Comparison of ENCODE assay signal across 8 cellular contexts in the genomic region with DNA sequence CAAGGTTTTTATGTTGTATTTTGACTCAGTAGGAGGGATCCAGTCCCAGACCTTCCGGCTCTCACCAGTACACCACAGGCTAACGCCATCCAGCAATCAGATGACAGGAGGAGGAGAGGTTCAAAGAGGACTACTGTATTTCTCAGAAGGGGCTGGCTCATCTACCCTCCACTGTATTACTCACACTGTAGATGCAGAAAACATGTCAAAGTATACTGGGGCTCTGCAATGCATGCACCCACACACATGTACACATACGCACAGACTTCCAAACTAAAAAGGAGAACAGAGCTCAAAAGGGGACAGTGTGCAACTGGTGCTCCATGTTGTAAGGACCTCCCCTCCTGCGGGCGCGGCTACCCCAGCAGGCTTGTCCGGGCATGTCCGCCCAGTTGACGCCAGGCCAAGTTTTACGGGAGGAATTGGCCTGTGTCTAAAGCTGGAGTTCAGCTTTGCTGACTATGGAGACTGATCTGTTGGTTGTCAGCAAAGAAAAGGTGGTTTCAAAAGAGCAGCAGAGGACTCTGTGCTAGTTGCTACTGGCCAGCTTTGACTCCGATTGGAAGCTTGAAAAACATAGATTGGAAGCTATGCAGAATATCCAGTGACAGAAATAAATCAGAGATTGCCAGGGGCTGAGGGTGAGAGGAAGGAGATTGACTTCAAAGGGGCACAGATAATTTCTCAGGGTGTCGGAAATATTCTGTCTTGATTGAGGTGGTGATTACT.
DNase-seq lines count a peak whose midpoint lies in the region; ATAC-seq and TF ChIP-seq lines count a peak whose summit lies in the region.

No MANE protein-coding gene starts in this region.

- no peak for TF ChIP-seq RAD21 in HCT116 (IDR thresholded peaks at IDR 0.05; ENCODE audit: low read depth)

- ATAC-seq in HCT116 (peak; percentile 94), lower lobe of right lung (peak; percentile 89 to 90), HG02981 (IDR thresholded peaks at IDR 0.05; ENCODE audit: unreplicated experiment) (no peak)

- no TSS peak for BruUV-seq in HCT116 (replicated peaks; lab: Mats Ljungman, UMichigan)

- no peaks in the 10 kb centered on the region for H3K36me3 ChIP-seq in HCT116 (ENCODE audit: control insufficient read depth in 1 of 2, insufficient read depth in 2 of 2, low read length in 2 of 2)
- no peaks in the 10 kb centered on the region for H3K36me3 ChIP-seq in lower lobe of right lung

- no peaks in the 10 kb centered on the region for H3K27me3 ChIP-seq in HCT116 (ENCODE audit: insufficient read depth, low read length)
- no peaks in the 10 kb centered on the region for H3K27me3 ChIP-seq in lower lobe of right lung (ENCODE audit: low read depth)

- no peaks in the 10 kb centered on the region for H4K20me1 ChIP-seq in HCT116 (ENCODE audit: insufficient read depth)

- no peak for TF ChIP-seq POLR2A in HCT116 (IDR thresholded peaks at IDR 0.05; ENCODE audit: borderline replicate concordance, extremely low read depth, insufficient read depth, insufficient read length)

- peak overlapping the region; percentile 41 for H3K9ac ChIP-seq in HCT116 (ENCODE audit: low read length)

- peak overlapping the region; percentile 92 for H3K27ac ChIP-seq in HCT116 (ENCODE audit: low read depth, low read length)
- peak overlapping the region; percentile 27 for H3K27ac ChIP-seq in lower lobe of right lung
- H3K27ac ChIP-seq in temporal lobe (ENCODE audit: low read depth, low read length): peak overlapping the region; percentile 71

- H3K4me3 ChIP-seq in AG09309 (ENCODE audit: control insufficient read depth, low read depth, low read length): peak overlapping the region; percentile 25
- peak overlapping the region; percentile 7 to 41; a peak in 3 of 4 replicates for H3K4me3 ChIP-seq in HCT116 (replicated peaks in 1 of 2; ENCODE audit: low read depth in 1 of 2, low read length in 2 of 2)
- peak overlapping the region; percentile 1 for H3K4me3 ChIP-seq in lower lobe of right lung

- DNase-seq in AG09309 (ENCODE audit: low read depth) (peak; percentile 88), HCT116 (ENCODE audit: low read depth, low spot score) (peak; percentile 65), RPMI8226 (peak; percentile 10), dermis blood vessel endothelial cell (peak; percentile 89), lower lobe of right lung (peak; percentile 88), NCI-H524 treated with DMSO at 0.1 percent for 48 hours (lab: John Stamatoyannopoulos, UW) (no peak)

- H3K9me3 ChIP-seq in HCT116 (ENCODE audit: control insufficient read depth in 1 of 2, insufficient read depth in 1 of 2, low read depth in 1 of 2, low read length in 2 of 2): 0 out of 4 replicates have a peak, but pooled peaks cover 0 to 4% of the 10 kb centered on the region in 2 experiments
- no peaks in the 10 kb centered on the region for H3K9me3 ChIP-seq in lower lobe of right lung

- peaks cover 29 to 32% of the 10 kb centered on the region in 2 experiments for H3K4me1 ChIP-seq in HCT116 (ENCODE audit: control insufficient read depth in 1 of 2, insufficient read depth in 2 of 2, low read length in 2 of 2)
- peaks cover 41% of the 10 kb centered on the region for H3K4me1 ChIP-seq in lower lobe of right lung

- intact Hi-C loops in HCT116 (cut with micrococcal nuclease): loop anchor here (5.0 kb wide), 1 partner anchor 383 kb away; no protein-coding TSS in a partner anchor
- intact Hi-C loops in lower lobe of right lung (cut with DNase I): no loop called here

- H3K79me2 ChIP-seq in HCT116 (ENCODE audit: insufficient read depth, low read length): no peaks in the 10 kb centered on the region

- CTCF ChIA-PET in HCT116 (lab: Charles Lee): interaction anchor here (1.2 to 1.5 kb wide), 2 partner anchors 532 to 552 kb away, joined by 4 to 6 read pairs; no protein-coding TSS in a partner anchor

- TF ChIP-seq CTCF in AG09309 (IDR thresholded peaks at IDR 0.05; ENCODE audit: control insufficient read depth, insufficient read depth, low read depth, low read length, missing control alignments) (no peak), HCT116 (IDR thresholded peaks at IDR 0.05 in 2 of 3, conservative IDR thresholded peaks at IDR 0.05 in 1 of 3; ENCODE audit: borderline replicate concordance in 1 of 3, insufficient read depth in 1 of 3, low read depth in 2 of 3, low read length in 2 of 3) (no peak), lower lobe of right lung (IDR thresholded peaks at IDR 0.05) (no peak)

- POLR2A ChIA-PET in HCT116 (lab: Charles Lee): interaction anchor here (1.4 kb wide), 1 partner anchor 447 kb away, joined by 4 read pairs; no protein-coding TSS in a partner anchor

- peak overlapping the region; percentile 33 for H2AFZ ChIP-seq in HCT116 (ENCODE audit: low read depth, low read length, poor library complexity, severe bottlenecking)

- H3K4me2 ChIP-seq in HCT116 (ENCODE audit: low read length): peak overlapping the region; percentile 80

- RAD21 ChIA-PET in HCT116 (lab: Charles Lee; ENCODE audit: low non-redundant PET in 1 of 2, low total read pairs in 2 of 2, uncharacterized antibody in 2 of 2, unreplicated experiment in 2 of 2): interaction anchor here in 1 of 2 experiments (0.8 kb wide), 1 partner anchor 553 kb away, joined by 3 read pairs; no protein-coding TSS in a partner anchor

- no peaks in the 10 kb centered on the region for H3K9me2 ChIP-seq in HCT116 (ENCODE audit: insufficient read depth)

TF ChIP-seq in HCT116, 20 proteins besides CTCF, POLR2A, EP300 and RAD21 (continues in another document):
- TF ChIP-seq YY1 (IDR thresholded peaks at IDR 0.05; ENCODE audit: extremely low read depth, insufficient replicate concordance, low read depth, low read length) (peak; percentile 41), SP1 (IDR thresholded peaks at IDR 0.05; ENCODE audit: low read depth) (peak; percentile 57), TCF7L2 (IDR thresholded peaks at IDR 0.05; ENCODE audit: borderline replicate concordance, extremely low read depth, insufficient read depth, insufficient read length) (peak; percentile 66), POLR2AphosphoS5 (IDR thresholded peaks at IDR 0.05; ENCODE audit: low read depth, low read length) (peak; percentile 51), EZH2phosphoT487 (IDR thresholded peaks at IDR 0.05; ENCODE audit: borderline replicate concordance) (no peak), SRF (IDR thresholded peaks at IDR 0.05; ENCODE audit: low read depth) (no peak), ZNF274 (IDR thresholded peaks at IDR 0.05; ENCODE audit: low read depth, low read length) (no peak), ZBTB33 (IDR thresholded peaks at IDR 0.05; ENCODE audit: extremely low read depth, insufficient replicate concordance, low read length) (no peak), CEBPB (IDR thresholded peaks at IDR 0.05; ENCODE audit: low read depth) (peak; percentile 10; the same call in 1 of the 2 replicates), ZFX (IDR thresholded peaks at IDR 0.05) (no peak), ATF3 (IDR thresholded peaks at IDR 0.05) (no peak), CBX3 (IDR thresholded peaks at IDR 0.05; ENCODE audit: low read depth) (peak; percentile 63; the same call in 1 of the 2 replicates), EGR1 (IDR thresholded peaks at IDR 0.05; ENCODE audit: low read depth) (no peak), SIN3A (IDR thresholded peaks at IDR 0.05; ENCODE audit: low read depth) (peak; percentile 62), EZH2 (IDR thresholded peaks at IDR 0.05) (no peak), JUND (IDR thresholded peaks at IDR 0.05) (peak; percentile 9; the same call in 1 of the 2 replicates), ELF1 (IDR thresholded peaks at IDR 0.05; ENCODE audit: borderline replicate concordance, low read depth) (no peak), FOSL1 (IDR thresholded peaks at IDR 0.05; ENCODE audit: low read depth) (no peak)
- TF ChIP-seq, protein P1, sequence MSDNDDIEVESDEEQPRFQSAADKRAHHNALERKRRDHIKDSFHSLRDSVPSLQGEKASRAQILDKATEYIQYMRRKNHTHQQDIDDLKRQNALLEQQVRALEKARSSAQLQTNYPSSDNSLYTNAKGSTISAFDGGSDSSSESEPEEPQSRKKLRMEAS (IDR thresholded peaks at IDR 0.05): peak; percentile 45

Comparison
In these comparisons a context has a peak if more than half of its experiments do, and no peak if none do; other contexts are left out.
1. H3K27ac ChIP-seq: peak in every context shown above with its lines; median percentile 92 in HCT116; 71 in temporal lobe; 27 in lower lobe of right lung.